8 cellular contexts compared by ENCODE assay signal in the genomic region with DNA sequence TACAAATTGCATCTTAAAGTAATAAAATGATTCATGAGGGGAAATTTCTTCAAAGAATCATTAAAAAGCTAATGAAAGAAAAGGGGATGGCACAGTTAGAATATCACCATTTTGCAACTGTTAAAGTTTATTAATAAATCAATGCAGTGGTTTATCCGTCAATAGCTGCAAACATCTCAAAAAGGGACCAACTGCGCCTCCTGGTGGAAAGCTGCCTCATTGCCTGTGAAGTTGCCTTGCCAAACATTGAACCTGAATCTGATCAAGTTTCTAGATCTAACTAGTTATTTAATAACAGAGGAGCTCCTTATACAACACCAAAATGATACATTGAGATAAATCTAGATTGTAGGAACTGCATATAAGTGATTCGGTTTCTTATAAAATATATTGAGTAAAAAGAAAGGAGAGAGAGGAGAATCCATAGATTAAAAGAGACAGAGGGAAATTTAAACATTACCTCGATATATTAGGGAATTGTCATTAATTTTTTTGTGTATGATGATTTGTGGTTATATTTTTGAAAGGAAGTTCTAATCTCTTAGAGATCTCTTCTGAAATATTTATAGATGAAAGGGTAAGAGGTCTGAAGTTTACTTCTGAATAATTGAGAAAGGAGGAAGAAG. TPM values are rescaled to one million over a fixed set of nuclear protein-coding genes. Genes with fewer than 3 reads are reported as not detected.
A peak's percentile ranks its signal among the peaks of the same experiment; 100 is the strongest.
DNase-seq lines count a peak whose midpoint lies in the region; ATAC-seq lines count a peak whose summit lies in the region.

No MANE protein-coding gene starts in this region.

- no peak for ATAC-seq in GM18520 (IDR thresholded peaks at IDR 0.05; ENCODE audit: unreplicated experiment)

- peak; percentile 54 for DNase-seq in COLO829 (ENCODE audit: low spot score)
- DNase-seq in HAP-1 (ENCODE audit: low spot score in 2 of 2), result peak; percentile 53 to 84
- DNase-seq in NCI-H2227 treated with DMSO at 0.1 percent for 48 hours (lab: John Stamatoyannopoulos, UW), result peak; percentile 6
- peak; percentile 64 to 71 for DNase-seq in activated CD4-positive, alpha-beta T cell treated with anti-CD3 and anti-CD28 coated beads, Interleukin-2, amount 50 U/mL, for 24 hours (ENCODE audit: low read depth in 1 of 2, low spot score in 1 of 2)
- peak; percentile 84 for DNase-seq in dermis blood vessel endothelial cell
- peak; percentile 75 for DNase-seq in medulla oblongata (ENCODE audit: extremely low spot score)
- DNase-seq in stimulated activated CD8-positive, alpha-beta memory T cell treated with anti-CD3 and anti-CD28 coated beads, Interleukin-15, amount 100 ng/mL, for 1 hour (ENCODE audit: low read depth), result peak; percentile 76

- H3K36me3 ChIP-seq in HAP-1 (replicated peaks), result no peaks in the 10 kb centered on the region

- H3K9me3 ChIP-seq in HAP-1, result no peaks in the 10 kb centered on the region

- H3K4me3 ChIP-seq in HAP-1, result no peak overlapping the region

- in situ Hi-C loops in HAP-1 (cut with MboI; ENCODE audit: low sequenced_read_pairs), result no loop called here

- H3K4me1 ChIP-seq in HAP-1, result 0 out of 2 replicates have a peak, but pooled peaks cover 3% of the 10 kb centered on the region

- no peaks in the 10 kb centered on the region; the same call in none of the 2 replicates for H3K27me3 ChIP-seq in HAP-1 (ENCODE audit: low read depth)

RNA-seq across cellular contexts. Expression of gene NDUFB6, which starts 6.9 kb away (rescaled TPM):
- 33.5 and 49.0 TPM in 2 replicates for total RNA-seq in dermis blood vessel endothelial cell

RNA-seq across cellular contexts. Expression of gene TOPORS, which starts 27.4 kb away (rescaled TPM):
- total RNA-seq in dermis blood vessel endothelial cell, result 39.6 and 53.3 TPM in 2 replicates

RNA-seq across cellular contexts. Expression of gene SMIM27, which starts 27.7 kb away (rescaled TPM):
- 1.3 and 2.6 TPM in 2 replicates for total RNA-seq in dermis blood vessel endothelial cell

RNA-seq across cellular contexts. Expression of gene RIGI, which starts 53.8 kb away (rescaled TPM):
- 30.3 TPM in 2 replicates for total RNA-seq in dermis blood vessel endothelial cell

RNA-seq across cellular contexts. Expression of gene TAF1L, which starts 55.6 kb away (rescaled TPM):
- under 0.01 TPM in 2 replicates for total RNA-seq in dermis blood vessel endothelial cell

Comparison
In these comparisons a context has a peak if more than half of its experiments do, and no peak if none do; other contexts are left out.
1. DNase-seq: peak in every context shown above with its lines; median percentile 84 in dermis blood vessel endothelial cell; 76 in stimulated activated CD8-positive, alpha-beta memory T cell treated with anti-CD3 and anti-CD28 coated beads, Interleukin-15, amount 100 ng/mL, for 1 hour; 75 in medulla oblongata; 68 in HAP-1; 68 in activated CD4-positive, alpha-beta T cell treated with anti-CD3 and anti-CD28 coated beads, Interleukin-2, amount 50 U/mL, for 24 hours; 54 in COLO829; 6 in NCI-H2227 treated with DMSO at 0.1 percent for 48 hours.